In the genomic region with DNA sequence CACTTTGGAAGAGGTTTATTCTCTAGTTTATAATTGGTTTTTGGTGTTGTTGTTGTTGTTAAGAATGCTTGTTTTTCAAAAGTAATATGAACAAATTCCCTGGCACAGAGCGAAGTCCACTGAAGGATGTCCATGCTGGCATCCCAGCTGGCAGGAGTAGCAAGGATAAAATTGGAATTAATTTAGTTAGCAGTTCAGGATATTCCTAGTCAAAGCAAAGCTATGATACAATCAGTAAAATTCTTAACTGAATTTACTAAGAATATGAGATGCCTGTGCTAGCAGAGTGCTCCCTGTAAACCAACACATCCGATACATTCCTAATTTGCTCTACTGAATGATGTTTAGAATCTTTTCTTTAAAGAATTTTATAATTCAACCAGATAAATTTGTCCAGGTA, we compare ENCODE assay signal across 8 cellular contexts.
"Had no signal": no experiment of that assay in that cellular context is flagged by ENCODE, and none has a peak within 500 bp of the region (broad histone marks: within the 10 kb centered on the region; RNA-seq: fewer than 3 reads in every experiment).

No MANE protein-coding gene starts in this region.

- H3K9ac ChIP-seq: KMS-11 had no signal

- H3K4me3 Mint-ChIP-seq: IgD-negative memory B cell had no signal

- ATAC-seq: HepG2, K562 had no signal

- H3K27ac Mint-ChIP-seq: IgD-negative memory B cell had no signal

- H3K9me3 Mint-ChIP-seq: IgD-negative memory B cell had no signal

- H3K4me3 ChIP-seq: K562 had no signal

- H3K27ac ChIP-seq: HL-60, KMS-11 had no signal

- H3K27me3 Mint-ChIP-seq: IgD-negative memory B cell had no signal

- DNase-seq: IMR-90, KBM-7 had no signal

- FAIRE-seq: HepG2, HTR-8/SVneo, K562 had no signal

- H3K4me2 ChIP-seq: KMS-11 had no signal
